8 cellular contexts compared by ENCODE assay signal in the genomic region with DNA sequence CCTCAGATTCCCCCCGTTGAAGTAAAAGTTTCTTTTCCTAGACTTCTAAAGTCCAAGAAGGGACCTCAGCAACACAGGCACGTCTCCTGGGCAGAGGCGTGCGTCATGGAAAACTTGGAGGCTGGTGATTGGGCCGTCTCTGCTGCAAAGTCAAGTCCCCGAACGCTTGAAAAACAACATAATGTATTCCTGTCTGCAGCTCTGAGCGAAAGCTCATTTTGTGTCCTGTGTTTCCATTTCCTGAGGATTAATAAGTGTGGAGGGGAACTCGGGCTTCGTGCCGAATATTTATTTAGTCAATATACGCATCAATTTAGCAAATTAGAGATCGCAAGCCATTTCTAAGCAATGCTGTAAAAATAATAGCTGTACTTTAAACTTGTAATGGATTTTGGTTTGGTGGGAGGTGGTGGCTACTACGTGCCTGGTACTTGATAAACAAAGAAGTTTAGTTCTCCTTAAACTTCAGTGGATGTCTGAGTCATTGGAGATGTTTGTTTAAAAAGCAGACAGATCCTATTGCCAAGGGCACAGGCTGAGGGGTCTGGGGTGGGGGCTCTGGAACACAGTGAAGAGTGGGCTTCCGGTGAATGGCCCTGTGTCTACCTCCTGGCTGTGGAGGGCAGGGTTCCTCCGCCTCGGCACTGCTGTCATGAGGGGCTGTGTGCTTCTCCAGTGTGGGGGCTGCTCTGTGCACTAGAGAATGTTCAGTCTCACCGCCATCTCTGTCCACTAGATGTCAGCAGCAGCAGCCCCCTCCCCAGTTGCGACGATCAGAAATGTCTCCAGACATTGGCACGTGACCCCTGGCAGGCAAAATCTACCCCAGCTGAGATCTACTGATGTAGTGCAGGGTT.
DNase-seq lines count a peak whose midpoint lies in the region; ATAC-seq and TF ChIP-seq lines count a peak whose summit lies in the region.

No MANE protein-coding gene starts in this region.

- peak; percentile 27 to 61 for DNase-seq in HAP-1 (ENCODE audit: low spot score in 2 of 2)
- peak in 27 of 51 donors; percentile 9 to 78 (median 32) for DNase-seq in hypothalamus (lab: John Stamatoyannopoulos, UW)
- DNase-seq in HK-2 (ENCODE audit: unreplicated experiment) = no peak
- no peak for DNase-seq in effector memory CD4-positive, alpha-beta T cell
- DNase-seq in stimulated activated CD4-positive, alpha-beta T cell treated with anti-CD3 and anti-CD28 coated beads, Interleukin-4, amount 100 ng/mL, for 4 hours = no peak

- H3K9me3 ChIP-seq in HAP-1 (no peaks in the 10 kb centered on the region; the same call in 1 of the 2 replicates), subcutaneous abdominal adipose tissue (ENCODE audit: control insufficient read depth in 5 of 5, low read length in 5 of 5) (peaks cover 0 to 7% (median 4%) of the 10 kb centered on the region in 5 donors)
- H3K9me3 ChIP-seq in effector memory CD4-positive, alpha-beta T cell (ENCODE audit: control insufficient read depth, low read length) = no peaks in the 10 kb centered on the region

- in situ Hi-C loops in HAP-1 (cut with MboI; ENCODE audit: low sequenced_read_pairs) = loop anchor here (10.0 kb wide), 1 partner anchor 198 kb away; no protein-coding TSS in a partner anchor

- H3K9ac ChIP-seq in subcutaneous abdominal adipose tissue (ENCODE audit: low read length in 5 of 5) = peak overlapping the region in 4 of 5 donors; percentile 36 to 74 (median 45)

- no peak overlapping the region for H3K4me3 ChIP-seq in HAP-1
- peak overlapping the region in 1 of 5 donors; percentile 13 for H3K4me3 ChIP-seq in subcutaneous abdominal adipose tissue (ENCODE audit: low read depth in 1 of 5, low read length in 5 of 5)
- H3K4me3 ChIP-seq in effector memory CD4-positive, alpha-beta T cell (ENCODE audit: insufficient read depth, low read depth, low read length, poor library complexity, severe bottlenecking) = no peak overlapping the region

- H3K4me1 ChIP-seq in HAP-1 = peaks cover 2% of the 10 kb centered on the region; the same call in 1 of the 2 replicates
- peaks cover 13 to 86% (median 68%) of the 10 kb centered on the region in 5 donors for H3K4me1 ChIP-seq in subcutaneous abdominal adipose tissue (ENCODE audit: control insufficient read depth in 5 of 5, insufficient read depth in 5 of 5, low read length in 5 of 5)
- H3K4me1 ChIP-seq in effector memory CD4-positive, alpha-beta T cell (ENCODE audit: control insufficient read depth, insufficient read depth, low read length, poor library complexity, severe bottlenecking) = no peaks in the 10 kb centered on the region

- H3K27me3 ChIP-seq in HAP-1 (ENCODE audit: low read depth) (peaks cover 10% of the 10 kb centered on the region; the same call in 1 of the 2 replicates), subcutaneous abdominal adipose tissue (ENCODE audit: control insufficient read depth in 5 of 5, insufficient read depth in 4 of 5, low read length in 5 of 5) (peaks cover 0 to 19% (median 0%) of the 10 kb centered on the region in 5 donors)
- peaks cover 14% of the 10 kb centered on the region for H3K27me3 ChIP-seq in effector memory CD4-positive, alpha-beta T cell (replicated peaks; ENCODE audit: control insufficient read depth, insufficient read depth, low read length, poor library complexity, severe bottlenecking)

- H3K36me3 ChIP-seq in HAP-1 (replicated peaks) (no peaks in the 10 kb centered on the region), subcutaneous abdominal adipose tissue (ENCODE audit: control insufficient read depth in 5 of 5, insufficient read depth in 5 of 5, low read length in 5 of 5) (no peaks in the 10 kb centered on the region)
- H3K36me3 ChIP-seq in effector memory CD4-positive, alpha-beta T cell (ENCODE audit: control insufficient read depth, insufficient read depth, low read length) = no peaks in the 10 kb centered on the region

- H3K27ac ChIP-seq in VCaP (no peak overlapping the region), subcutaneous abdominal adipose tissue (ENCODE audit: low read depth, low read length) (peak overlapping the region; percentile 96)
- H3K27ac ChIP-seq in effector memory CD4-positive, alpha-beta T cell (ENCODE audit: insufficient read depth, low read length, poor library complexity, severe bottlenecking) = no peak overlapping the region

- ATAC-seq in HG02884 (IDR thresholded peaks at IDR 0.05; ENCODE audit: unreplicated experiment) = no peak

- peak; percentile 91 for TF ChIP-seq CTCF in VCaP (conservative IDR thresholded peaks at IDR 0.05)

Comparison
In these comparisons a context has a peak if more than half of its experiments do, and no peak if none do; other contexts are left out.
1. DNase-seq: peak in HAP-1 (2 of 2) and hypothalamus (27 of 51); none in HK-2 (single experiment), effector memory CD4-positive, alpha-beta T cell (0 of 3) and stimulated activated CD4-positive, alpha-beta T cell treated with anti-CD3 and anti-CD28 coated beads, Interleukin-4, amount 100 ng/mL, for 4 hours (0 of 2).